In genomic region chr20:54231006-54231405, GRCh38 we compare ENCODE assay signal across 19 cellular contexts. TPM values are rescaled to one million over a fixed set of nuclear protein-coding genes. Genes with fewer than 3 reads are reported as not detected.
A peak's percentile ranks its signal among the peaks of the same experiment; 100 is the strongest.
DNase-seq lines count a peak whose midpoint lies in the region; ATAC-seq lines count a peak whose summit lies in the region.
"Had no signal": no experiment of that assay in that cellular context is flagged by ENCODE, and none has a peak within 500 bp of the region (broad histone marks: within the 10 kb centered on the region; RNA-seq: fewer than 3 reads in every experiment).

No MANE protein-coding gene starts in this region.

- no peaks in the 10 kb centered on the region for H3K36me3 ChIP-seq in GM23248 (ENCODE audit: low read depth)
- H3K36me3 ChIP-seq in adipocyte (ENCODE audit: control insufficient read depth, insufficient read depth, low read length, severe bottlenecking) = no peaks in the 10 kb centered on the region
- H3K36me3 ChIP-seq in subcutaneous abdominal adipose tissue (ENCODE audit: control insufficient read depth in 5 of 5, insufficient read depth in 5 of 5, low read length in 5 of 5) = no peaks in the 10 kb centered on the region

- DNase-seq in GM23248 = peak; percentile 48
- peak; percentile 41 for DNase-seq in adipocyte (ENCODE audit: low read depth)
- peak; percentile 14 for DNase-seq in kidney tubule cell (ENCODE audit: low spot score)
- DNase-seq in COLO829 (ENCODE audit: low spot score) = no peak
- DNase-seq in activated CD4-positive, alpha-beta T cell treated with anti-CD3 and anti-CD28 coated beads for 1 hour = no peak
- DNase-seq: AML-193, DMS79 treated with DMSO at 0.1 percent for 48 hours, NCI-H1048, NCI-H1436, NCI-H1930, NCI-H226, NCI-H524 treated with DMSO at 0.1 percent for 48 hours, PC-3, RPMI8226, SIG-M5 had no signal

- H4K20me1 ChIP-seq in GM23248 (ENCODE audit: insufficient read depth) = no peaks in the 10 kb centered on the region

- no peaks in the 10 kb centered on the region for H3K79me2 ChIP-seq in GM23248 (ENCODE audit: insufficient read depth)

- H3K4me2 ChIP-seq in GM23248 (ENCODE audit: unreplicated experiment) = peak overlapping the region; percentile 27
- H3K4me2 ChIP-seq: KMS-11 had no signal

- ATAC-seq in HG03442 (IDR thresholded peaks at IDR 0.05; ENCODE audit: unreplicated experiment) = no peak
- ATAC-seq: PC-3 had no signal

- H3K27me3 ChIP-seq in GM23248 (replicated peaks; ENCODE audit: insufficient read depth) (0 out of 2 replicates have a peak, but pooled peaks cover 4% of the 10 kb centered on the region), adipocyte (replicated peaks; ENCODE audit: control insufficient read depth, insufficient read depth, low read length) (no peaks in the 10 kb centered on the region), subcutaneous abdominal adipose tissue (ENCODE audit: control insufficient read depth in 5 of 5, insufficient read depth in 4 of 5, low read length in 5 of 5) (peaks cover 0 to 2% (median 0%) of the 10 kb centered on the region in 5 donors)

- no peaks in the 10 kb centered on the region for H3F3A ChIP-seq in GM23248 (ENCODE audit: insufficient read depth)

- H3K27ac ChIP-seq in GM23248 (0 out of 2 replicates have a peak overlapping the region, but pooled peaks have one; percentile 2), subcutaneous abdominal adipose tissue (ENCODE audit: low read depth, low read length) (peak overlapping the region; percentile 50)
- H3K27ac ChIP-seq: C4-2B, KMS-11 had no signal

- H3K4me3 ChIP-seq in GM23248 (no peak overlapping the region), adipocyte (ENCODE audit: low read length) (no peak overlapping the region), subcutaneous abdominal adipose tissue (ENCODE audit: low read depth in 1 of 5, low read length in 5 of 5) (no peak overlapping the region)

- WGBS in GM23248 (ENCODE audit: low coverage in 1 of 2, low lambda C conversion rate in 2 of 2, missing lambda C conversion rate in 2 of 2), 2 experiments = 47 to 51% methylated on average over 3 of the region's 3 CpGs

- in situ Hi-C loops in GM23248 (cut with MboI) = no loop called here

- no peak overlapping the region for H2AFZ ChIP-seq in GM23248

- no peaks in the 10 kb centered on the region for H3K9me3 ChIP-seq in GM23248 (ENCODE audit: low read depth)
- H3K9me3 ChIP-seq in adipocyte (ENCODE audit: control insufficient read depth, low read length) = peaks cover 3% of the 10 kb centered on the region
- peaks cover 0 to 3% (median 0%) of the 10 kb centered on the region in 5 donors for H3K9me3 ChIP-seq in subcutaneous abdominal adipose tissue (ENCODE audit: control insufficient read depth in 5 of 5, low read length in 5 of 5)

- H3K4me1 ChIP-seq in GM23248 (ENCODE audit: insufficient read depth) (no peaks in the 10 kb centered on the region), adipocyte (ENCODE audit: control insufficient read depth, insufficient read depth, low read length) (peaks cover 13% of the 10 kb centered on the region), subcutaneous abdominal adipose tissue (ENCODE audit: control insufficient read depth in 5 of 5, insufficient read depth in 5 of 5, low read length in 5 of 5) (peaks cover 0 to 9% (median 0%) of the 10 kb centered on the region in 5 donors)

- no peak overlapping the region for H3K9ac ChIP-seq in GM23248
- peak overlapping the region; percentile 2 for H3K9ac ChIP-seq in adipocyte (ENCODE audit: low read length)
- no peak overlapping the region for H3K9ac ChIP-seq in subcutaneous abdominal adipose tissue (ENCODE audit: low read length in 5 of 5)
- H3K9ac ChIP-seq: KMS-11 had no signal

- no peaks in the 10 kb centered on the region for H3K9me2 ChIP-seq in GM23248 (ENCODE audit: insufficient read depth)

RNA-seq across cellular contexts. Expression of gene PFDN4, which starts 23.1 kb away (rescaled TPM):
- total RNA-seq in GM23248 (2014; rRNA removed; shearing (Covaris generic)) = 64.5 and 70.9 TPM in 2 replicates
- polyA plus RNA-seq in GM23248 (2016; fragmentation: Nextera tagmentation; extraction: Ambion mirVana) = 80.1 and 83.6 TPM in 2 replicates

RNA-seq across cellular contexts. Expression of gene CYP24A1, which starts 57.2 kb away (rescaled TPM):
- 1.2 TPM in 1 of 2 replicates, not detected in the other for total RNA-seq in GM23248 (2014; rRNA removed; shearing (Covaris generic))
- 0.37 and 0.43 TPM in 2 replicates for polyA plus RNA-seq in GM23248 (2016; fragmentation: Nextera tagmentation; extraction: Ambion mirVana)

Comparison
In these comparisons a context has a peak if more than half of its experiments do, and no peak if none do; other contexts are left out.
1. DNase-seq: peak in GM23248 (single experiment), adipocyte (single experiment) and kidney tubule cell (single experiment); none in COLO829 (single experiment) and activated CD4-positive, alpha-beta T cell treated with anti-CD3 and anti-CD28 coated beads for 1 hour (single experiment).